Comparison of ENCODE assay signal across 10 cellular contexts in genomic region chr3:125212096-125212508, GRCh38. TPM values are rescaled to one million over a fixed set of nuclear protein-coding genes. Genes with fewer than 3 reads are reported as not detected.
DNase-seq lines count a peak whose midpoint lies in the region; ATAC-seq and TF ChIP-seq lines count a peak whose summit lies in the region.
"Had no signal": no experiment of that assay in that cellular context is flagged by ENCODE, and none has a peak within 500 bp of the region (broad histone marks: within the 10 kb centered on the region; RNA-seq: fewer than 3 reads in every experiment).

No MANE protein-coding gene starts in this region.

- 0% methylated on average over 3 of the region's 28 CpGs for WGBS in right lobe of liver (ENCODE audit: insufficient coverage, low coverage, low lambda C conversion rate, missing lambda C conversion rate)

- H3K4me1 ChIP-seq in right lobe of liver = peaks cover 0 to 9% (median 3%) of the 10 kb centered on the region in 4 donors
- peaks cover 10 to 16% of the 10 kb centered on the region in 2 donors for H3K4me1 ChIP-seq in thoracic aorta (ENCODE audit: control insufficient read depth in 1 of 2, low read depth in 2 of 2)

- H3K9me3 Mint-ChIP-seq in T-helper 1 cell treated with Interleukin-12 subunit alpha and Interleukin-12 subunit beta and Interleukin-4 antibody, amounts not matched to agents 30 μg/mL and 1 μg/mL, for 36 hours = no peaks in the 10 kb centered on the region

- peak overlapping the region; percentile 51 to 52 for H3K4me3 ChIP-seq in cardiac fibroblast (replicated peaks in 1 of 2; ENCODE audit: low read depth in 2 of 2, low read length in 2 of 2)
- H3K4me3 ChIP-seq in right lobe of liver = peak overlapping the region; percentile 56 to 76 (median 72)
- H3K4me3 ChIP-seq in thoracic aorta = peak overlapping the region; percentile 70

- H3K27me3 Mint-ChIP-seq in T-helper 1 cell treated with Interleukin-12 subunit alpha and Interleukin-12 subunit beta and Interleukin-4 antibody, amounts not matched to agents 30 μg/mL and 1 μg/mL, for 36 hours (ENCODE audit: low read depth) = peaks cover 56% of the 10 kb centered on the region

- H3K27me3 ChIP-seq in right lobe of liver (no peaks in the 10 kb centered on the region), thoracic aorta (replicated peaks; ENCODE audit: insufficient read depth) (peaks cover 8% of the 10 kb centered on the region)

- TF ChIP-seq CTCF in cardiac fibroblast (IDR thresholded peaks at IDR 0.05; ENCODE audit: low read depth, low read length) (no peak), right lobe of liver (IDR thresholded peaks at IDR 0.05) (no peak), thoracic aorta (IDR thresholded peaks at IDR 0.05) (no peak)

- peak overlapping the region; percentile 10 for H3K4me3 Mint-ChIP-seq in T-helper 1 cell treated with Interleukin-12 subunit alpha and Interleukin-12 subunit beta and Interleukin-4 antibody, amounts not matched to agents 30 μg/mL and 1 μg/mL, for 36 hours

- H3K27ac ChIP-seq in right lobe of liver (peak overlapping the region in 2 of 3 donors; percentile 24 to 59), thoracic aorta (no peak overlapping the region)

- TF ChIP-seq POLR2A in right lobe of liver (IDR thresholded peaks at IDR 0.05) = no peak

- H3K4me1 Mint-ChIP-seq in T-helper 1 cell treated with Interleukin-12 subunit alpha and Interleukin-12 subunit beta and Interleukin-4 antibody, amounts not matched to agents 30 μg/mL and 1 μg/mL, for 36 hours (ENCODE audit: low read depth) = peaks cover 12% of the 10 kb centered on the region

- DNase-seq in T-helper 1 cell (no peak), cardiac fibroblast (ENCODE audit: low read depth in 2 of 2) (no peak), right lobe of liver (peak in 2 of 3 donors; percentile 34 to 60), thoracic aorta (ENCODE audit: low spot score) (no peak), T-helper 2 cell (no peak)
- DNase-seq in NK-92 treated with Interleukin-12 subunit alpha and Interleukin-12 subunit beta, amount 100 ng/mL, for 24 hours (lab: John Stamatoyannopoulos, UW) = no peak
- DNase-seq: activated CD4-positive, alpha-beta T cell treated with anti-CD3 and anti-CD28 coated beads for 48 hours; CD4-positive, CD25-positive, alpha-beta regulatory T cell had no signal

- intact Hi-C loops in right lobe of liver (cut with DNase I) = no loop called here

- no peaks in the 10 kb centered on the region for H3K36me3 ChIP-seq in right lobe of liver
- H3K36me3 ChIP-seq in thoracic aorta = no peaks in the 10 kb centered on the region

- no peak overlapping the region for H3K27ac Mint-ChIP-seq in T-helper 1 cell treated with Interleukin-12 subunit alpha and Interleukin-12 subunit beta and Interleukin-4 antibody, amounts not matched to agents 30 μg/mL and 1 μg/mL, for 36 hours
- H3K27ac Mint-ChIP-seq: CD4-positive, CD25-positive, alpha-beta regulatory T cell had no signal

- ATAC-seq in right lobe of liver (peak; percentile 24 to 61 (median 50)), thoracic aorta (ENCODE audit: insufficient number of reproducible peaks, low FRiP score, low read depth) (no peak), HG02973 (IDR thresholded peaks at IDR 0.05; ENCODE audit: unreplicated experiment) (no peak)

- H3K36me3 Mint-ChIP-seq in T-helper 1 cell treated with Interleukin-12 subunit alpha and Interleukin-12 subunit beta and Interleukin-4 antibody, amounts not matched to agents 30 μg/mL and 1 μg/mL, for 36 hours (ENCODE audit: low read depth) = peaks cover 4% of the 10 kb centered on the region
- H3K36me3 Mint-ChIP-seq: CD4-positive, CD25-positive, alpha-beta regulatory T cell had no signal

- H3K9me3 ChIP-seq in right lobe of liver (no peaks in the 10 kb centered on the region), thoracic aorta (no peaks in the 10 kb centered on the region)

RNA-seq across cellular contexts. Expression of gene SLC12A8, which starts 0.4 kb away (rescaled TPM):
- total RNA-seq in right lobe of liver (10 to 100 TPM in 5 of 6 experiments, 1 to 10 TPM in 1; 8.5 to 23.4 (median 20.3) TPM), thoracic aorta (1 to 10 TPM; 3.0 to 4.1 TPM)
- total RNA-seq: CD4-positive, CD25-positive, alpha-beta regulatory T cell had no signal

Comparison
In these comparisons a context has a peak if more than half of its experiments do, and no peak if none do; other contexts are left out.
1. DNase-seq: peak in right lobe of liver (2 of 3); none in T-helper 1 cell (0 of 5), cardiac fibroblast (0 of 2), thoracic aorta (single experiment), NK-92 treated with Interleukin-12 subunit alpha and Interleukin-12 subunit beta, amount 100 ng/mL, for 24 hours (single experiment) and T-helper 2 cell (0 of 5).
2. ATAC-seq: peak in right lobe of liver (4 of 4); none in thoracic aorta (single experiment) and HG02973 (single experiment).
3. H3K27ac ChIP-seq: peak in right lobe of liver (2 of 3); none in thoracic aorta (0 of 2).
4. Peak in every context shown above with its lines, with median percentiles within 50 percentile points of each other: H3K4me3 ChIP-seq.